18 cellular contexts compared by ENCODE assay signal in genomic region chr9:3676766-3677165, GRCh38.
DNase-seq lines count a peak whose midpoint lies in the region; ATAC-seq and FAIRE-seq lines count a peak whose summit lies in the region.
"Had no signal": no experiment of that assay in that cellular context is flagged by ENCODE, and none has a peak within 500 bp of the region (broad histone marks: within the 10 kb centered on the region; RNA-seq: fewer than 3 reads in every experiment).

No MANE protein-coding gene starts in this region.

- WGBS in trophoblast cell (ENCODE audit: extremely low coverage, insufficient coverage, insufficient read length) = no CpG with 5 or more reads among the region's 3 CpGs

- H3K4me3 ChIP-seq in trophoblast cell (ENCODE audit: low read depth, low read length) = no peak overlapping the region
- H3K4me3 ChIP-seq: A549, HAP-1 had no signal

- H2AFZ ChIP-seq in trophoblast cell (ENCODE audit: insufficient read depth, low read length, poor library complexity) = no peak overlapping the region

- H4K12ac ChIP-seq in trophoblast cell (ENCODE audit: low read depth, low read length) = no peak overlapping the region

- H4K91ac ChIP-seq in trophoblast cell (ENCODE audit: low read depth, low read length) = no peak overlapping the region

- no peak overlapping the region for H3K4ac ChIP-seq in trophoblast cell (ENCODE audit: low read depth, low read length)

- peak overlapping the region; percentile 10 for H3K27ac Mint-ChIP-seq in activated T-cell treated with anti-CD3 and anti-CD28 coated beads, Interleukin-2, amount 50 U/mL, for 72 hours
- no peak overlapping the region for H3K27ac Mint-ChIP-seq in activated T-cell treated with anti-CD3 and anti-CD28 coated beads, Interleukin-2, amount 50 U/mL, for 24 hours
- H3K27ac Mint-ChIP-seq: CD14-positive monocyte; CD8-positive, alpha-beta T cell; IgD-negative memory B cell had no signal

- no peaks in the 10 kb centered on the region for H3K9me3 Mint-ChIP-seq in activated T-cell treated with anti-CD3 and anti-CD28 coated beads, Interleukin-2, amount 50 U/mL, for 72 hours
- no peaks in the 10 kb centered on the region for H3K9me3 Mint-ChIP-seq in activated T-cell treated with anti-CD3 and anti-CD28 coated beads, Interleukin-2, amount 50 U/mL, for 24 hours
- H3K9me3 Mint-ChIP-seq: CD8-positive, alpha-beta T cell; IgD-negative memory B cell had no signal

- H2BK5ac ChIP-seq in trophoblast cell (ENCODE audit: low read depth, low read length, poor library complexity) = no peak overlapping the region

- no peaks in the 10 kb centered on the region for H3K27me3 ChIP-seq in trophoblast cell (ENCODE audit: insufficient read depth, low read length)
- H3K27me3 ChIP-seq: BE2C had no signal

- no peak overlapping the region for H2AK5ac ChIP-seq in trophoblast cell (ENCODE audit: low read length)

- no peak overlapping the region for H3K14ac ChIP-seq in trophoblast cell (ENCODE audit: low read length)

- H3K36me3 Mint-ChIP-seq in activated T-cell treated with anti-CD3 and anti-CD28 coated beads, Interleukin-2, amount 50 U/mL, for 72 hours (ENCODE audit: insufficient read depth in 2 of 2) = no peaks in the 10 kb centered on the region
- H3K36me3 Mint-ChIP-seq in activated T-cell treated with anti-CD3 and anti-CD28 coated beads, Interleukin-2, amount 50 U/mL, for 24 hours (ENCODE audit: low read depth) = no peaks in the 10 kb centered on the region
- H3K36me3 Mint-ChIP-seq: CD14-positive monocyte had no signal

- peak; percentile 97 for FAIRE-seq in G401.6 (lab: Jason Lieb, UNC)
- FAIRE-seq: A549, H1 had no signal

- no peak overlapping the region for H3K23ac ChIP-seq in trophoblast cell (ENCODE audit: low read length)

- no peaks in the 10 kb centered on the region for H3K36me3 ChIP-seq in trophoblast cell (ENCODE audit: control insufficient read depth in 1 of 2, insufficient read depth in 2 of 2, low read length in 2 of 2)
- H3K36me3 ChIP-seq: BE2C, HAP-1 had no signal

- no peak overlapping the region for H2BK12ac ChIP-seq in trophoblast cell (ENCODE audit: low read length)

- no peak overlapping the region for H3K4me2 ChIP-seq in trophoblast cell (ENCODE audit: low read length)
- H3K4me2 ChIP-seq: A549 had no signal

- H3K4me1 Mint-ChIP-seq in activated T-cell treated with anti-CD3 and anti-CD28 coated beads, Interleukin-2, amount 50 U/mL, for 72 hours (ENCODE audit: low read depth) = no peaks in the 10 kb centered on the region
- H3K4me1 Mint-ChIP-seq in activated T-cell treated with anti-CD3 and anti-CD28 coated beads, Interleukin-2, amount 50 U/mL, for 24 hours (ENCODE audit: low read depth) = no peaks in the 10 kb centered on the region
- H3K4me1 Mint-ChIP-seq: CD14-positive monocyte had no signal

- H2BK120ac ChIP-seq in trophoblast cell (ENCODE audit: insufficient read depth, low read length, poor library complexity) = no peak overlapping the region

- no peak for DNase-seq in activated T-cell treated with anti-CD3 and anti-CD28 coated beads, Interleukin-2, amount 50 U/mL, for 72 hours
- no peak for DNase-seq in activated T-cell treated with anti-CD3 and anti-CD28 coated beads, Interleukin-2, amount 50 U/mL, for 24 hours
- peak; percentile 17 to 85 for DNase-seq in trophoblast cell
- DNase-seq in mucosa of gallbladder (ENCODE audit: low spot score) = no peak
- no peak for DNase-seq in DMS79 treated with DMSO at 0.1 percent for 48 hours (lab: John Stamatoyannopoulos, UW)
- DNase-seq: BE2C; Caco-2; CD8-positive, alpha-beta T cell; DMS79; EL; GF-D8 had no signal

- H3K79me2 ChIP-seq in trophoblast cell (ENCODE audit: control insufficient read depth, insufficient read depth, low read length, poor library complexity) = no peaks in the 10 kb centered on the region

- H3K9me3 ChIP-seq in trophoblast cell (ENCODE audit: insufficient read depth, low read depth, low read length) = no peaks in the 10 kb centered on the region
- H3K9me3 ChIP-seq: A549, BE2C, Caco-2, HAP-1 had no signal

- H3K27me3 Mint-ChIP-seq in activated T-cell treated with anti-CD3 and anti-CD28 coated beads, Interleukin-2, amount 50 U/mL, for 72 hours (ENCODE audit: low read depth) = no peaks in the 10 kb centered on the region
- H3K27me3 Mint-ChIP-seq in activated T-cell treated with anti-CD3 and anti-CD28 coated beads, Interleukin-2, amount 50 U/mL, for 24 hours = no peaks in the 10 kb centered on the region
- H3K27me3 Mint-ChIP-seq: IgD-negative memory B cell had no signal

- H3K4me1 ChIP-seq in trophoblast cell (ENCODE audit: control insufficient read depth in 1 of 2, insufficient read depth in 2 of 2, low read length in 2 of 2) = peaks cover 3 to 9% of the 10 kb centered on the region in 2 experiments
- H3K4me1 ChIP-seq: A549, BE2C, Caco-2, HAP-1 had no signal

- no peak for ATAC-seq in activated T-cell treated with anti-CD3 and anti-CD28 coated beads, Interleukin-2, amount 50 U/mL, for 72 hours (replicated peaks in 1 of 2)
- no peak for ATAC-seq in HG03097 (IDR thresholded peaks at IDR 0.05; ENCODE audit: low FRiP score, unreplicated experiment)
- ATAC-seq: A549; CD8-positive, alpha-beta T cell had no signal

- no peak overlapping the region for H3K18ac ChIP-seq in trophoblast cell (ENCODE audit: low read length)

- no peak overlapping the region for H3K4me3 Mint-ChIP-seq in activated T-cell treated with anti-CD3 and anti-CD28 coated beads, Interleukin-2, amount 50 U/mL, for 72 hours
- H3K4me3 Mint-ChIP-seq in activated T-cell treated with anti-CD3 and anti-CD28 coated beads, Interleukin-2, amount 50 U/mL, for 24 hours = no peak overlapping the region
- H3K4me3 Mint-ChIP-seq: CD14-positive monocyte; CD8-positive, alpha-beta T cell; IgD-negative memory B cell had no signal

- H3K9ac ChIP-seq in trophoblast cell (ENCODE audit: low read length) = no peak overlapping the region

- no peak overlapping the region for H4K8ac ChIP-seq in trophoblast cell (ENCODE audit: low read depth, low read length)

- H3K79me1 ChIP-seq in trophoblast cell (ENCODE audit: low read length) = no peaks in the 10 kb centered on the region

- H3K27ac ChIP-seq in trophoblast cell (ENCODE audit: low read depth, low read length) = no peak overlapping the region
- H3K27ac ChIP-seq: A549 had no signal

Comparison
In these comparisons a context has a peak if more than half of its experiments do, and no peak if none do; other contexts are left out.
1. DNase-seq: peak in trophoblast cell (2 of 2); none in activated T-cell treated with anti-CD3 and anti-CD28 coated beads, Interleukin-2, amount 50 U/mL, for 72 hours (0 of 2), activated T-cell treated with anti-CD3 and anti-CD28 coated beads, Interleukin-2, amount 50 U/mL, for 24 hours (single experiment), mucosa of gallbladder (single experiment) and DMS79 treated with DMSO at 0.1 percent for 48 hours (single experiment).